Comparison of ENCODE assay signal across 24 cellular contexts in genomic region chr16:57770361-57770760, GRCh38.
"Had no signal": no experiment of that assay in that cellular context is flagged by ENCODE, and none has a peak within 500 bp of the region (broad histone marks: within the 10 kb centered on the region; RNA-seq: fewer than 3 reads in every experiment).

No MANE protein-coding gene starts in this region.

- H3K4me3 ChIP-seq: esophagus muscularis mucosa, gastrocnemius medialis, left ventricle myocardium inferior, lower lobe of right lung, psoas muscle, right lobe of liver, stomach, thoracic aorta, transverse colon had no signal

- H3K27ac Mint-ChIP-seq: immature natural killer cell; memory B cell; mesothelial cell of epicardium; nephron; stimulated activated effector memory CD8-positive, alpha-beta T cell treated with anti-CD3 and anti-CD28 coated beads, Interleukin-12 subunit alpha, Interleukin-12 subunit beta, amount 100 ng/mL, for 72 hours had no signal

- H3K4me1 Mint-ChIP-seq: immature natural killer cell, memory B cell, mesothelial cell of epicardium had no signal

- H3K27me3 ChIP-seq: esophagus muscularis mucosa, gastrocnemius medialis, neutrophil, right lobe of liver, stomach, transverse colon had no signal

- H3K4me1 ChIP-seq: gastrocnemius medialis, lower lobe of right lung, psoas muscle, right lobe of liver, stomach, transverse colon had no signal

- H3K9me3 Mint-ChIP-seq: effector memory CD8-positive, alpha-beta T cell; immature natural killer cell; memory B cell; mesothelial cell of epicardium; nephron; stimulated activated effector memory CD8-positive, alpha-beta T cell treated with anti-CD3 and anti-CD28 coated beads, Interleukin-12 subunit alpha, Interleukin-12 subunit beta, amount 100 ng/mL, for 72 hours had no signal

- H3K27ac ChIP-seq: epithelial cell of prostate, esophagus muscularis mucosa, gastrocnemius medialis, left ventricle myocardium inferior, lower lobe of right lung, neutrophil, psoas muscle, right lobe of liver, stomach, thoracic aorta, transverse colon had no signal

- H3K27me3 Mint-ChIP-seq: effector memory CD8-positive, alpha-beta T cell; memory B cell had no signal

- DNase-seq: effector memory CD8-positive, alpha-beta T cell; gastrocnemius medialis; glutamatergic neuron; immature natural killer cell; left cardiac atrium; left ventricle myocardium inferior; retina; right lobe of liver; stimulated activated CD4-positive, alpha-beta T cell treated with anti-CD3 and anti-CD28 coated beads, Interleukin-4, amount 100 ng/mL, for 1 hour; stimulated activated CD8-positive, alpha-beta memory T cell treated with anti-CD3 and anti-CD28 coated beads, Interleukin-4, amount 100 ng/mL, for 48 hours; stomach; substantia nigra; transverse colon had no signal

- H3K4me3 Mint-ChIP-seq: effector memory CD8-positive, alpha-beta T cell; immature natural killer cell; memory B cell; mesothelial cell of epicardium; nephron; stimulated activated effector memory CD8-positive, alpha-beta T cell treated with anti-CD3 and anti-CD28 coated beads, Interleukin-12 subunit alpha, Interleukin-12 subunit beta, amount 100 ng/mL, for 72 hours had no signal

- H3K9me3 ChIP-seq: esophagus muscularis mucosa, gastrocnemius medialis, left ventricle myocardium inferior, lower lobe of right lung, neutrophil, psoas muscle, right lobe of liver, stomach, thoracic aorta, transverse colon had no signal

- ATAC-seq: effector memory CD8-positive, alpha-beta T cell; gastrocnemius medialis; left cardiac atrium; lower lobe of right lung; psoas muscle; right lobe of liver; stimulated activated effector memory CD8-positive, alpha-beta T cell treated with anti-CD3 and anti-CD28 coated beads, Interleukin-12 subunit alpha, Interleukin-12 subunit beta, amount 100 ng/mL, for 72 hours had no signal

- H3K36me3 ChIP-seq: gastrocnemius medialis, neutrophil, transverse colon had no signal

- FAIRE-seq: keratinocyte had no signal
